In the genomic region with DNA sequence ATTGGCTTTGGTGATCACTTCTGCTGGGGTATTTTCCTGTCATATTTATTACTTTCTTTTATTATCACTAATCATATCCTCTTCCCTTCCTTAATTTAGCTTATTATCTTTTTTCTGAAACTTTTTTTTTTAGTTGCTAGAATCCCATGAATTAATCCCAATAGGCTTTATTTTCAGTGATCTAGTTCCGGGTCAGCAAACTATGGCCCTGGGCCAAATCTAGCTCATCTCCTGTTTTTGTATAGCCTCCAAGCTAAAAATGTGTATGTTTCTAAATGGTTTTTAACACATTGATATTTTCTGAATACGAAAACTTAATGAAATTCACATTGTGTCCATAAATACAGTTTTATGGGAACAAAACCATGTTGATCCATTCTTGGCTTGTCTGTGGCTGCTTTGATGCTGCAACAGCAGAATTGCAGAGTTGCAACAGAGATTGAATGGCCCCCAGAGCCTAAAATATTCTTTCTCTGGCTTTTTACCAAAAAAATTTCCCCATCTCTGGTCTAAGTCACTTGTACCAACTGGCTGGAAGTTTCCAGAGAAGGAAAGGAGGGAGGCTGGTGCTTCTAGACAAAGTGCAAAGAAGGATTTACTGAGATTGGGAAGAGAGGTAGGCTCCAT, we compare ENCODE assay signal across 23 cellular contexts. TPM values are rescaled to one million over a fixed set of nuclear protein-coding genes. Genes with fewer than 3 reads are reported as not detected.
DNase-seq lines count a peak whose midpoint lies in the region; ATAC-seq and TF ChIP-seq lines count a peak whose summit lies in the region.
"Had no signal": no experiment of that assay in that cellular context is flagged by ENCODE, and none has a peak within 500 bp of the region (broad histone marks: within the 10 kb centered on the region; RNA-seq: fewer than 3 reads in every experiment).

No MANE protein-coding gene starts in this region.

- H3K27me3 Mint-ChIP-seq in T-helper 2 cell treated with Interferon-gamma antibody and Interleukin-4, amounts not matched to agents 5 μg/mL and 100 μg/mL, for 36 hours (ENCODE audit: low read depth), result no peaks in the 10 kb centered on the region
- H3K27me3 Mint-ChIP-seq: activated CD4-positive, alpha-beta memory T cell treated with anti-CD3 and anti-CD28 coated beads, Interleukin-2, amount 10 ng/mL, durations not matched to agents 7 days and 5 days; activated naive CD8-positive, alpha-beta T cell; activated T-cell treated with anti-CD3 and anti-CD28 coated beads, Interleukin-2, amount 50 U/mL, for 24 hours; stimulated activated naive CD8-positive, alpha-beta T cell treated with anti-CD3 and anti-CD28 coated beads, Interleukin-15, Interleukin-2, amounts not matched to agents 100 ng/mL and 50 ng/mL, for 24 hours; T-helper 17 cell had no signal

- H3K36me3 ChIP-seq in hepatocyte (replicated peaks; ENCODE audit: insufficient read depth, low read depth), result no peaks in the 10 kb centered on the region
- peaks cover 0 to under 1% (median 0%) of the 10 kb centered on the region in 5 donors for H3K36me3 ChIP-seq in subcutaneous abdominal adipose tissue (ENCODE audit: control insufficient read depth in 5 of 5, insufficient read depth in 5 of 5, low read length in 5 of 5)
- H3K36me3 ChIP-seq: esophagus squamous epithelium had no signal

- no peaks in the 10 kb centered on the region for H3K79me2 ChIP-seq in hepatocyte

- peak overlapping the region; percentile 41 for H3K27ac ChIP-seq in hepatocyte
- H3K27ac ChIP-seq in subcutaneous abdominal adipose tissue (ENCODE audit: low read depth, low read length), result peak overlapping the region; percentile 88
- H3K27ac ChIP-seq: SJCRH30 had no signal

- H3K36me3 Mint-ChIP-seq in T-helper 2 cell treated with Interferon-gamma antibody and Interleukin-4, amounts not matched to agents 5 μg/mL and 100 μg/mL, for 36 hours (ENCODE audit: low read depth), result no peaks in the 10 kb centered on the region
- H3K36me3 Mint-ChIP-seq: activated naive CD8-positive, alpha-beta T cell; WTC11 had no signal

- peak; percentile 39 for DNase-seq in GM03348 (ENCODE audit: low spot score)
- DNase-seq in choroid plexus epithelial cell (ENCODE audit: low read depth), result peak; percentile 44
- no peak for DNase-seq in hepatocyte (ENCODE audit: low spot score)
- DNase-seq in T-helper 2 cell treated with Interferon-gamma antibody and Interleukin-4, amounts not matched to agents 5 μg/mL and 100 μg/mL, for 36 hours (ENCODE audit: low spot score), result no peak
- no peak for DNase-seq in NK-92 treated with Interleukin-12 subunit alpha and Interleukin-12 subunit beta, amount 100 ng/mL, for 24 hours (lab: John Stamatoyannopoulos, UW)
- no peak for DNase-seq in NCI-H526 (lab: John Stamatoyannopoulos, UW)
- DNase-seq: activated CD4-positive, alpha-beta memory T cell treated with anti-CD3 and anti-CD28 coated beads, Interleukin-2, amount 10 ng/mL, durations not matched to agents 7 days and 5 days; activated T-cell treated with anti-CD3 and anti-CD28 coated beads, Interleukin-2, amount 50 U/mL, for 24 hours; AML-193; Calu3; effector CD8-positive, alpha-beta T cell; esophagus squamous epithelium; hippocampal formation; kidney; NCI-H1417 treated with DMSO at 0.1 percent for 48 hours; nephron progenitor cell; SJCRH30; T-helper 17 cell had no signal

- H3K9me3 Mint-ChIP-seq in T-helper 2 cell treated with Interferon-gamma antibody and Interleukin-4, amounts not matched to agents 5 μg/mL and 100 μg/mL, for 36 hours, result no peaks in the 10 kb centered on the region
- H3K9me3 Mint-ChIP-seq: activated CD4-positive, alpha-beta memory T cell treated with anti-CD3 and anti-CD28 coated beads, Interleukin-2, amount 10 ng/mL, durations not matched to agents 7 days and 5 days; activated T-cell treated with anti-CD3 and anti-CD28 coated beads, Interleukin-2, amount 50 U/mL, for 24 hours; stimulated activated naive CD8-positive, alpha-beta T cell treated with anti-CD3 and anti-CD28 coated beads, Interleukin-15, Interleukin-2, amounts not matched to agents 100 ng/mL and 50 ng/mL, for 24 hours had no signal

- TF ChIP-seq CTCF in choroid plexus epithelial cell (conservative IDR thresholded peaks at IDR 0.05; ENCODE audit: low read depth, low read length) (no peak), hepatocyte (IDR thresholded peaks at IDR 0.05; ENCODE audit: poor library complexity) (no peak)

- 69% methylated on average over 2 of the region's 2 CpGs for WGBS in hepatocyte (ENCODE audit: low lambda C conversion rate, missing lambda C conversion rate)

- no peak for ATAC-seq in GM18858 (IDR thresholded peaks at IDR 0.05; ENCODE audit: unreplicated experiment)
- ATAC-seq: T-helper 17 cell had no signal

- H3K9me2 ChIP-seq in hepatocyte (replicated peaks; ENCODE audit: insufficient read depth), result no peaks in the 10 kb centered on the region

- peak overlapping the region in 3 of 5 donors; percentile 12 to 28 (median 22) for H3K9ac ChIP-seq in subcutaneous abdominal adipose tissue (ENCODE audit: low read length in 5 of 5)

- no peaks in the 10 kb centered on the region for H4K20me1 ChIP-seq in hepatocyte (ENCODE audit: insufficient read depth, poor library complexity, severe bottlenecking)

- no peak overlapping the region for H3K4me3 ChIP-seq in choroid plexus epithelial cell (ENCODE audit: low read depth, low read length)
- H3K4me3 ChIP-seq in hepatocyte, result no peak overlapping the region
- H3K4me3 ChIP-seq in subcutaneous abdominal adipose tissue (ENCODE audit: low read depth in 1 of 5, low read length in 5 of 5), result peak overlapping the region in 1 of 5 donors; percentile 14
- H3K4me3 ChIP-seq: esophagus squamous epithelium, SJCRH30 had no signal

- H3K4me1 ChIP-seq in hepatocyte (ENCODE audit: insufficient read depth) (peaks cover 25% of the 10 kb centered on the region), subcutaneous abdominal adipose tissue (ENCODE audit: control insufficient read depth in 5 of 5, insufficient read depth in 5 of 5, low read length in 5 of 5) (peaks cover 10 to 49% (median 28%) of the 10 kb centered on the region in 5 donors)

- H3K27ac Mint-ChIP-seq in T-helper 2 cell treated with Interferon-gamma antibody and Interleukin-4, amounts not matched to agents 5 μg/mL and 100 μg/mL, for 36 hours, result no peak overlapping the region
- H3K27ac Mint-ChIP-seq: activated CD4-positive, alpha-beta memory T cell treated with anti-CD3 and anti-CD28 coated beads, Interleukin-2, amount 10 ng/mL, durations not matched to agents 7 days and 5 days; activated naive CD8-positive, alpha-beta T cell; activated T-cell treated with anti-CD3 and anti-CD28 coated beads, Interleukin-2, amount 50 U/mL, for 24 hours; nephron progenitor cell; stimulated activated naive CD8-positive, alpha-beta T cell treated with anti-CD3 and anti-CD28 coated beads, Interleukin-15, Interleukin-2, amounts not matched to agents 100 ng/mL and 50 ng/mL, for 24 hours; T-helper 17 cell; WTC11 had no signal

- no peak overlapping the region for H3K4me2 ChIP-seq in hepatocyte

- H2AFZ ChIP-seq in hepatocyte, result no peak overlapping the region

- H3K9me3 ChIP-seq in hepatocyte (ENCODE audit: low read depth), result no peaks in the 10 kb centered on the region
- H3K9me3 ChIP-seq in subcutaneous abdominal adipose tissue (ENCODE audit: control insufficient read depth in 5 of 5, low read length in 5 of 5), result no peaks in the 10 kb centered on the region
- H3K9me3 ChIP-seq: esophagus squamous epithelium, SJCRH30 had no signal

- peaks cover 2% of the 10 kb centered on the region for H3K4me1 Mint-ChIP-seq in T-helper 2 cell treated with Interferon-gamma antibody and Interleukin-4, amounts not matched to agents 5 μg/mL and 100 μg/mL, for 36 hours (ENCODE audit: low read depth)
- H3K4me1 Mint-ChIP-seq: activated CD4-positive, alpha-beta memory T cell treated with anti-CD3 and anti-CD28 coated beads, Interleukin-2, amount 10 ng/mL, durations not matched to agents 7 days and 5 days had no signal

- H3K4me3 Mint-ChIP-seq in T-helper 2 cell treated with Interferon-gamma antibody and Interleukin-4, amounts not matched to agents 5 μg/mL and 100 μg/mL, for 36 hours, result no peak overlapping the region
- H3K4me3 Mint-ChIP-seq: activated CD4-positive, alpha-beta memory T cell treated with anti-CD3 and anti-CD28 coated beads, Interleukin-2, amount 10 ng/mL, durations not matched to agents 7 days and 5 days; activated naive CD8-positive, alpha-beta T cell; activated T-cell treated with anti-CD3 and anti-CD28 coated beads, Interleukin-2, amount 50 U/mL, for 24 hours; nephron progenitor cell; stimulated activated naive CD8-positive, alpha-beta T cell treated with anti-CD3 and anti-CD28 coated beads, Interleukin-15, Interleukin-2, amounts not matched to agents 100 ng/mL and 50 ng/mL, for 24 hours; T-helper 17 cell; WTC11 had no signal

- H3K27me3 ChIP-seq in hepatocyte (no peaks in the 10 kb centered on the region), subcutaneous abdominal adipose tissue (ENCODE audit: control insufficient read depth in 5 of 5, insufficient read depth in 4 of 5, low read length in 5 of 5) (no peaks in the 10 kb centered on the region)
- H3K27me3 ChIP-seq: esophagus squamous epithelium, SJCRH30 had no signal

RNA-seq across cellular contexts. Expression of a gene that starts 47.5 kb away (rescaled TPM):
- total RNA-seq in hepatocyte, result 63.9 and 80.4 TPM in 2 replicates
- 13.5 and 17.6 TPM in 2 replicates for polyA plus RNA-seq in hepatocyte

RNA-seq across cellular contexts. Expression of a gene that starts 47.9 kb away (rescaled TPM):
- total RNA-seq in hepatocyte, result 12.8 and 16.9 TPM in 2 replicates
- polyA plus RNA-seq in hepatocyte, result 58.8 and 60.2 TPM in 2 replicates

Comparison
In these comparisons a context has a peak if more than half of its experiments do, and no peak if none do; other contexts are left out.
1. DNase-seq: peak in GM03348 (single experiment) and choroid plexus epithelial cell (single experiment); none in hepatocyte (single experiment), T-helper 2 cell treated with Interferon-gamma antibody and Interleukin-4, amounts not matched to agents 5 μg/mL and 100 μg/mL, for 36 hours (single experiment), NK-92 treated with Interleukin-12 subunit alpha and Interleukin-12 subunit beta, amount 100 ng/mL, for 24 hours (single experiment) and NCI-H526 (0 of 2).